In genomic region chr7:79778786-79779382, GRCh38 we compare ENCODE assay signal across 1 cellular context.
TF ChIP-seq lines count a peak whose summit lies in the region.

No MANE protein-coding gene starts in this region.

TF ChIP-seq in GM23338, 12 proteins besides CTCF, POLR2A, EP300 and RAD21 (continued from another document):
- TF ChIP-seq, protein P1, sequence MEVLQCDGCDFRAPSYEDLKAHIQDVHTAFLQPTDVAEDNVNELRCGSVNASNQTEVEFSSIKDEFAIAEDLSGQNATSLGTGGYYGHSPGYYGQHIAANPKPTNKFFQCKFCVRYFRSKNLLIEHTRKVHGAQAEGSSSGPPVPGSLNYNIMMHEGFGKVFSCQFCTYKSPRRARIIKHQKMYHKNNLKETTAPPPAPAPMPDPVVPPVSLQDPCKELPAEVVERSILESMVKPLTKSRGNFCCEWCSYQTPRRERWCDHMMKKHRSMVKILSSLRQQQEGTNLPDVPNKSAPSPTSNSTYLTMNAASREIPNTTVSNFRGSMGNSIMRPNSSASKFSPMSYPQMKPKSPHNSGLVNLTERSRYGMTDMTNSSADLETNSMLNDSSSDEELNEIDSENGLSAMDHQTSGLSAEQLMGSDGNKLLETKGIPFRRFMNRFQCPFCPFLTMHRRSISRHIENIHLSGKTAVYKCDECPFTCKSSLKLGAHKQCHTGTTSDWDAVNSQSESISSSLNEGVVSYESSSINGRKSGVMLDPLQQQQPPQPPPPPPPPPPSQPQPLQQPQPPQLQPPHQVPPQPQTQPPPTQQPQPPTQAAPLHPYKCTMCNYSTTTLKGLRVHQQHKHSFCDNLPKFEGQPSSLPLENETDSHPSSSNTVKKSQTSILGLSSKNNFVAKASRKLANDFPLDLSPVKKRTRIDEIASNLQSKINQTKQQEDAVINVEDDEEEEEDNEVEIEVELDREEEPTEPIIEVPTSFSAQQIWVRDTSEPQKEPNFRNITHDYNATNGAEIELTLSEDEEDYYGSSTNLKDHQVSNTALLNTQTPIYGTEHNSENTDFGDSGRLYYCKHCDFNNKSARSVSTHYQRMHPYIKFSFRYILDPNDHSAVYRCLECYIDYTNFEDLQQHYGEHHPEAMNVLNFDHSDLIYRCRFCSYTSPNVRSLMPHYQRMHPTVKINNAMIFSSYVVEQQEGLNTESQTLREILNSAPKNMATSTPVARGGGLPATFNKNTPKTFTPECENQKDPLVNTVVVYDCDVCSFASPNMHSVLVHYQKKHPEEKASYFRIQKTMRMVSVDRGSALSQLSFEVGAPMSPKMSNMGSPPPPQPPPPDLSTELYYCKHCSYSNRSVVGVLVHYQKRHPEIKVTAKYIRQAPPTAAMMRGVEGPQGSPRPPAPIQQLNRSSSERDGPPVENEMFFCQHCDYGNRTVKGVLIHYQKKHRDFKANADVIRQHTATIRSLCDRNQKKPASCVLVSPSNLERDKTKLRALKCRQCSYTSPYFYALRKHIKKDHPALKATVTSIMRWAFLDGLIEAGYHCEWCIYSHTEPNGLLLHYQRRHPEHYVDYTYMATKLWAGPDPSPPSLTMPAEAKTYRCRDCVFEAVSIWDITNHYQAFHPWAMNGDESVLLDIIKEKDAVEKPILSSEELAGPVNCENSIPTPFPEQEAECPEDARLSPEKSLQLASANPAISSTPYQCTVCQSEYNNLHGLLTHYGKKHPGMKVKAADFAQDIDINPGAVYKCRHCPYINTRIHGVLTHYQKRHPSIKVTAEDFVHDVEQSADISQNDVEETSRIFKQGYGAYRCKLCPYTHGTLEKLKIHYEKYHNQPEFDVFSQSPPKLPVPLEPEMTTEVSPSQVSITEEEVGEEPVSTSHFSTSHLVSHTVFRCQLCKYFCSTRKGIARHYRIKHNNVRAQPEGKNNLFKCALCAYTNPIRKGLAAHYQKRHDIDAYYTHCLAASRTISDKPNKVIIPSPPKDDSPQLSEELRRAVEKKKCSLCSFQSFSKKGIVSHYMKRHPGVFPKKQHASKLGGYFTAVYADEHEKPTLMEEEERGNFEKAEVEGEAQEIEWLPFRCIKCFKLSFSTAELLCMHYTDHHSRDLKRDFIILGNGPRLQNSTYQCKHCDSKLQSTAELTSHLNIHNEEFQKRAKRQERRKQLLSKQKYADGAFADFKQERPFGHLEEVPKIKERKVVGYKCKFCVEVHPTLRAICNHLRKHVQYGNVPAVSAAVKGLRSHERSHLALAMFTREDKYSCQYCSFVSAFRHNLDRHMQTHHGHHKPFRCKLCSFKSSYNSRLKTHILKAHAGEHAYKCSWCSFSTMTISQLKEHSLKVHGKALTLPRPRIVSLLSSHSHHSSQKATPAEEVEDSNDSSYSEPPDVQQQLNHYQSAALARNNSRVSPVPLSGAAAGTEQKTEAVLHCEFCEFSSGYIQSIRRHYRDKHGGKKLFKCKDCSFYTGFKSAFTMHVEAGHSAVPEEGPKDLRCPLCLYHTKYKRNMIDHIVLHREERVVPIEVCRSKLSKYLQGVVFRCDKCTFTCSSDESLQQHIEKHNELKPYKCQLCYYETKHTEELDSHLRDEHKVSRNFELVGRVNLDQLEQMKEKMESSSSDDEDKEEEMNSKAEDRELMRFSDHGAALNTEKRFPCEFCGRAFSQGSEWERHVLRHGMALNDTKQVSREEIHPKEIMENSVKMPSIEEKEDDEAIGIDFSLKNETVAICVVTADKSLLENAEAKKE (CRISPR knock-in tag; IDR thresholded peaks at IDR 0.05): no peak
- TF ChIP-seq, protein P2, sequence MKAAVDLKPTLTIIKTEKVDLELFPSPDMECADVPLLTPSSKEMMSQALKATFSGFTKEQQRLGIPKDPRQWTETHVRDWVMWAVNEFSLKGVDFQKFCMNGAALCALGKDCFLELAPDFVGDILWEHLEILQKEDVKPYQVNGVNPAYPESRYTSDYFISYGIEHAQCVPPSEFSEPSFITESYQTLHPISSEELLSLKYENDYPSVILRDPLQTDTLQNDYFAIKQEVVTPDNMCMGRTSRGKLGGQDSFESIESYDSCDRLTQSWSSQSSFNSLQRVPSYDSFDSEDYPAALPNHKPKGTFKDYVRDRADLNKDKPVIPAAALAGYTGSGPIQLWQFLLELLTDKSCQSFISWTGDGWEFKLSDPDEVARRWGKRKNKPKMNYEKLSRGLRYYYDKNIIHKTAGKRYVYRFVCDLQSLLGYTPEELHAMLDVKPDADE (IDR thresholded peaks at IDR 0.05): no peak
- no peak for TF ChIP-seq ZNF331 (CRISPR knock-in tag; IDR thresholded peaks at IDR 0.05; ENCODE audit: low read depth)
- no peak for TF ChIP-seq STAT1 (IDR thresholded peaks at IDR 0.05; ENCODE audit: unreplicated experiment)
- TF ChIP-seq POLR2AphosphoS5 (IDR thresholded peaks at IDR 0.05; ENCODE audit: low read depth): no peak
- no peak for TF ChIP-seq ZNF114 (CRISPR knock-in tag; IDR thresholded peaks at IDR 0.05)
- TF ChIP-seq EZH2 (IDR thresholded peaks at IDR 0.05; ENCODE audit: low read depth, unreplicated experiment): no peak
